1 cellular context compared by ENCODE assay signal in the genomic region with DNA sequence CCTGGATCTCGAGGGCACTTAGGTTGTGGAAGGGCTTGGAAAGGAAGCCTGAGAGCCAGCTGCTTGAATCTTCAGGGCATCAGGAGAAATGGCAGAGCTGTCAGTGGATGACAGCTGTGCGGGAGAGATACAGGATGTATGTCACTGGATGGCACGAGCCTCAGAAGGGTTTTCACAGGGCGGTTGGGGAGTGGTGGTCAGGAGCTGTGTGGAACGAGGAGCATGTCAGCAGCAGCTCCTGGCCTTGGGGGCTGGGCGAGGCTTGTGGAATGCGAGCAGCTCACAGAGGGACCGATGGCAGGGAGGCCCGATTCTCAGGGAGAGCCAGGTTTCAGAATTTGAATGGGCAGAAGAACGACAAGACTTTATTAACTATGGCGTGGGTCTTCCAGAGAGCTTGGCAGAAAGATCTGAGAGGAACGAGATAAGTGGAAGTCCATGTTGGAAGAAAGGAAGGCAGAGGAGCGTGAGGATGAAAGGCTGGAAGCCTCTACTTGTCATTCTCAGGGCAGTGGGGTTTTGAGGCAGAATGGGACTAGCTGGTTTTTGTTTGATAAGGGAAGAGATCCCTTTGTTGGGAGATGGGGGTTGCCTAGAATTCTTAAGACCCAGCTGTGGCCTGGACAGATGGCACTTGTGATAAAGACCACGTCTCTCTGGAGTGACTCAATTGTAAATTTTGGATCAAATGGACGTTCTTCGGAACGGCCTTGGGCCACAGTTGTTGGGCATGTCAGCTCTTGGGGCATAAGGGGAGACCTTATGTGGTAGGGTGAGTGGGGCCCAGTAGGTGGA.
TF ChIP-seq lines count a peak whose summit lies in the region.

No MANE protein-coding gene starts in this region.

TF ChIP-seq in WTC11, 78 proteins besides CTCF, POLR2A, EP300 and RAD21:
- TF ChIP-seq E2F5 (CRISPR knock-in tag; IDR thresholded peaks at IDR 0.05) (no peak), HMGA2 (CRISPR knock-in tag; IDR thresholded peaks at IDR 0.05) (no peak), PRRX2 (CRISPR knock-in tag; IDR thresholded peaks at IDR 0.05) (no peak), FOXK1 (CRISPR knock-in tag; IDR thresholded peaks at IDR 0.05) (no peak), ZNF281 (CRISPR knock-in tag; IDR thresholded peaks at IDR 0.05) (no peak)
- TF ChIP-seq, protein P1, sequence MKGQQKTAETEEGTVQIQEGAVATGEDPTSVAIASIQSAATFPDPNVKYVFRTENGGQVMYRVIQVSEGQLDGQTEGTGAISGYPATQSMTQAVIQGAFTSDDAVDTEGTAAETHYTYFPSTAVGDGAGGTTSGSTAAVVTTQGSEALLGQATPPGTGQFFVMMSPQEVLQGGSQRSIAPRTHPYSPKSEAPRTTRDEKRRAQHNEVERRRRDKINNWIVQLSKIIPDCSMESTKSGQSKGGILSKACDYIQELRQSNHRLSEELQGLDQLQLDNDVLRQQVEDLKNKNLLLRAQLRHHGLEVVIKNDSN (CRISPR knock-in tag; IDR thresholded peaks at IDR 0.05) = no peak
- TF ChIP-seq, protein P2, sequence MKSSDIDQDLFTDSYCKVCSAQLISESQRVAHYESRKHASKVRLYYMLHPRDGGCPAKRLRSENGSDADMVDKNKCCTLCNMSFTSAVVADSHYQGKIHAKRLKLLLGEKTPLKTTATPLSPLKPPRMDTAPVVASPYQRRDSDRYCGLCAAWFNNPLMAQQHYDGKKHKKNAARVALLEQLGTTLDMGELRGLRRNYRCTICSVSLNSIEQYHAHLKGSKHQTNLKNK (CRISPR knock-in tag; IDR thresholded peaks at IDR 0.05) = no peak
- TF ChIP-seq, protein P3, sequence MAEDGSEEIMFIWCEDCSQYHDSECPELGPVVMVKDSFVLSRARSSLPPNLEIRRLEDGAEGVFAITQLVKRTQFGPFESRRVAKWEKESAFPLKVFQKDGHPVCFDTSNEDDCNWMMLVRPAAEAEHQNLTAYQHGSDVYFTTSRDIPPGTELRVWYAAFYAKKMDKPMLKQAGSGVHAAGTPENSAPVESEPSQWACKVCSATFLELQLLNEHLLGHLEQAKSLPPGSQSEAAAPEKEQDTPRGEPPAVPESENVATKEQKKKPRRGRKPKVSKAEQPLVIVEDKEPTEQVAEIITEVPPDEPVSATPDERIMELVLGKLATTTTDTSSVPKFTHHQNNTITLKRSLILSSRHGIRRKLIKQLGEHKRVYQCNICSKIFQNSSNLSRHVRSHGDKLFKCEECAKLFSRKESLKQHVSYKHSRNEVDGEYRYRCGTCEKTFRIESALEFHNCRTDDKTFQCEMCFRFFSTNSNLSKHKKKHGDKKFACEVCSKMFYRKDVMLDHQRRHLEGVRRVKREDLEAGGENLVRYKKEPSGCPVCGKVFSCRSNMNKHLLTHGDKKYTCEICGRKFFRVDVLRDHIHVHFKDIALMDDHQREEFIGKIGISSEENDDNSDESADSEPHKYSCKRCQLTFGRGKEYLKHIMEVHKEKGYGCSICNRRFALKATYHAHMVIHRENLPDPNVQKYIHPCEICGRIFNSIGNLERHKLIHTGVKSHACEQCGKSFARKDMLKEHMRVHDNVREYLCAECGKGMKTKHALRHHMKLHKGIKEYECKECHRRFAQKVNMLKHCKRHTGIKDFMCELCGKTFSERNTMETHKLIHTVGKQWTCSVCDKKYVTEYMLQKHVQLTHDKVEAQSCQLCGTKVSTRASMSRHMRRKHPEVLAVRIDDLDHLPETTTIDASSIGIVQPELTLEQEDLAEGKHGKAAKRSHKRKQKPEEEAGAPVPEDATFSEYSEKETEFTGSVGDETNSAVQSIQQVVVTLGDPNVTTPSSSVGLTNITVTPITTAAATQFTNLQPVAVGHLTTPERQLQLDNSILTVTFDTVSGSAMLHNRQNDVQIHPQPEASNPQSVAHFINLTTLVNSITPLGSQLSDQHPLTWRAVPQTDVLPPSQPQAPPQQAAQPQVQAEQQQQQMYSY (CRISPR knock-in tag; IDR thresholded peaks at IDR 0.05) = no peak
- TF ChIP-seq, protein P4, sequence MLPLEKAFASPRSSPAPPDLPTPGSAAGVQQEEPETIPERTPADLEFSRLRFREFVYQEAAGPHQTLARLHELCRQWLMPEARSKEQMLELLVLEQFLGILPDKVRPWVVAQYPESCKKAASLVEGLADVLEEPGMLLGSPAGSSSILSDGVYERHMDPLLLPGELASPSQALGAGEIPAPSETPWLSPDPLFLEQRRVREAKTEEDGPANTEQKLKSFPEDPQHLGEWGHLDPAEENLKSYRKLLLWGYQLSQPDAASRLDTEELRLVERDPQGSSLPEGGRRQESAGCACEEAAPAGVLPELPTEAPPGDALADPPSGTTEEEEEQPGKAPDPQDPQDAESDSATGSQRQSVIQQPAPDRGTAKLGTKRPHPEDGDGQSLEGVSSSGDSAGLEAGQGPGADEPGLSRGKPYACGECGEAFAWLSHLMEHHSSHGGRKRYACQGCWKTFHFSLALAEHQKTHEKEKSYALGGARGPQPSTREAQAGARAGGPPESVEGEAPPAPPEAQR (CRISPR knock-in tag; IDR thresholded peaks at IDR 0.05) = no peak
